Comparison of ENCODE assay signal across 18 cellular contexts in the genomic region with DNA sequence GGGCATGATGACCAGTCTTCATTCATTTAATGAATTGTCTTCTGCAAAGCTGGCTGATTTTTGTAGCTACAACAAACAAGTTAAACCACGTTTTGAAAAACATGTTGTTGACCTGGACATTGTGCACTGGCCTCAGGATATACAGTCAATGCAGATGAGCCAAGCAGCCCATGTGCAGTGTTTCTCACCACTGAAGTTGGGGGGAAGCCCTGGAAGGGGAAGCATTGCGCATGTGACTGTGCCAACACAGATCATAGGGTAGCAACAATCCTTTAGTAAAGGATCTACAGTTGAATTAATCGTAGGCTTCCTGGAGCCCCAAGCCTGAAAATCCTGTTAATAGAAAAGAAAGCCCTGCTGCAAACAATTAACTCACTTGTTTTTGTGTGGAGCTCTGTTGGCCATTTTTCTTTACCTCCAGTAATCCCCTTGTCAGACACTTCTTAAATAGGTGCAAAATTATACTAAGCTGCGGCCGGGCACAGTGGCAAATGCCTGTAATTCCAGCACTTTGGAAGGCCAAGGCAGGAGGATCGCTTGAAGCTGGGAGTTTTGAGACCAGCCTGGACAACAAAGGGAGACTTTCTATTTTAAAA.
A peak's percentile ranks its signal among the peaks of the same experiment; 100 is the strongest.
DNase-seq lines count a peak whose midpoint lies in the region; TF ChIP-seq lines count a peak whose summit lies in the region.
"Had no signal": no experiment of that assay in that cellular context is flagged by ENCODE, and none has a peak within 500 bp of the region (broad histone marks: within the 10 kb centered on the region; RNA-seq: fewer than 3 reads in every experiment).

No MANE protein-coding gene starts in this region.

- H3K27ac ChIP-seq in endodermal cell (ENCODE audit: low read depth, low read length) (peak overlapping the region; percentile 34), testis (no peak overlapping the region)
- H3K27ac ChIP-seq: pancreas, RWPE1 had no signal

- no peak overlapping the region for H3K9ac ChIP-seq in endodermal cell (ENCODE audit: extremely low read depth, low read length, poor library complexity, severe bottlenecking)

- 69 to 100% methylated on average over 1 to 6 of the region's 6 CpGs for WGBS in endodermal cell (ENCODE audit: insufficient coverage in 1 of 2, insufficient read length in 1 of 2), 2 experiments
- WGBS in testis, 2 donors = 72 to 78% methylated on average over 6 of the region's 6 CpGs

- no peak overlapping the region for H3K4me3 Mint-ChIP-seq in endodermal cell
- H3K4me3 Mint-ChIP-seq: activated B cell treated with CpG ODN at 0.5 μM for 24 hours; CD4-positive, CD25-positive, alpha-beta regulatory T cell; naive thymus-derived CD8-positive, alpha-beta T cell; T-helper 2 cell treated with Interferon-gamma antibody and Interleukin-4, amounts not matched to agents 5 μg/mL and 100 μg/mL, for 36 hours had no signal

- H3K36me3 Mint-ChIP-seq in endodermal cell (ENCODE audit: low read depth) = no peaks in the 10 kb centered on the region
- H3K36me3 Mint-ChIP-seq: CD4-positive, CD25-positive, alpha-beta regulatory T cell had no signal

- no peak for TF ChIP-seq POLR2A in testis (IDR thresholded peaks at IDR 0.05)

- intact Hi-C loops in testis (cut with DNase I; ENCODE audit: low total_unique reads) = no loop called here

- H3K27me3 ChIP-seq in HAP-1 (ENCODE audit: low read depth) = no peaks in the 10 kb centered on the region
- no peaks in the 10 kb centered on the region for H3K27me3 ChIP-seq in endodermal cell (ENCODE audit: control insufficient read depth, insufficient read depth, low read length, poor library complexity, severe bottlenecking)
- no peaks in the 10 kb centered on the region for H3K27me3 ChIP-seq in testis
- H3K27me3 ChIP-seq: pancreas had no signal

- H3K4me3 ChIP-seq in HAP-1 (no peak overlapping the region), endodermal cell (ENCODE audit: low read length) (no peak overlapping the region), testis (no peak overlapping the region)
- H3K4me3 ChIP-seq: pancreas had no signal

- DNase-seq in HAP-1 (ENCODE audit: low spot score in 2 of 2) = peak; percentile 59 to 81
- peak; percentile 90 for DNase-seq in NCI-H82 (lab: John Stamatoyannopoulos, UW)
- peak; percentile 73 for DNase-seq in endodermal cell
- peak; percentile 25 for DNase-seq in retina
- DNase-seq in NCI-H1105 treated with DMSO at 0.1 percent for 48 hours (lab: John Stamatoyannopoulos, UW) = no peak
- no peak for DNase-seq in central memory CD4-positive, alpha-beta T cell
- no peak for DNase-seq in testis
- DNase-seq: activated B cell treated with CpG ODN at 0.5 μM for 24 hours; activated CD4-positive, alpha-beta T cell treated with anti-CD3 and anti-CD28 coated beads, Interleukin-2, amount 50 U/mL, for 48 hours; activated effector memory CD4-positive, alpha-beta T cell treated with Interleukin-2 at 50 U/mL for 16 hours; CD4-positive, CD25-positive, alpha-beta regulatory T cell; DMS 273 treated with DMSO at 0.1 percent for 48 hours; naive thymus-derived CD8-positive, alpha-beta T cell; NCI-H1417 treated with DMSO at 0.1 percent for 48 hours; NCI-H510A treated with DMSO at 0.1 percent for 48 hours; pancreas had no signal

- no peaks in the 10 kb centered on the region for H3K9me3 Mint-ChIP-seq in endodermal cell
- H3K9me3 Mint-ChIP-seq: activated B cell treated with CpG ODN at 0.5 μM for 24 hours; CD4-positive, CD25-positive, alpha-beta regulatory T cell; T-helper 2 cell treated with Interferon-gamma antibody and Interleukin-4, amounts not matched to agents 5 μg/mL and 100 μg/mL, for 36 hours had no signal

- in situ Hi-C loops in HAP-1 (cut with MboI; ENCODE audit: low sequenced_read_pairs) = no loop called here

- TF ChIP-seq CTCF in endodermal cell (conservative IDR thresholded peaks at IDR 0.05) = no peak
- no peak for TF ChIP-seq CTCF in testis (IDR thresholded peaks at IDR 0.05)

- H3K36me3 ChIP-seq in HAP-1 (replicated peaks) (no peaks in the 10 kb centered on the region), endodermal cell (ENCODE audit: control insufficient read depth, insufficient read depth, low read length) (no peaks in the 10 kb centered on the region), testis (ENCODE audit: low read depth, missing control alignments) (no peaks in the 10 kb centered on the region)
- H3K36me3 ChIP-seq: pancreas had no signal

- peak overlapping the region; percentile 89 for H3K27ac Mint-ChIP-seq in endodermal cell
- H3K27ac Mint-ChIP-seq: activated B cell treated with CpG ODN at 0.5 μM for 24 hours; CD4-positive, CD25-positive, alpha-beta regulatory T cell; naive thymus-derived CD8-positive, alpha-beta T cell; T-helper 2 cell treated with Interferon-gamma antibody and Interleukin-4, amounts not matched to agents 5 μg/mL and 100 μg/mL, for 36 hours had no signal

- H3K9me3 ChIP-seq in HAP-1 (no peaks in the 10 kb centered on the region), endodermal cell (ENCODE audit: control insufficient read depth, low read length) (no peaks in the 10 kb centered on the region), testis (no peaks in the 10 kb centered on the region)
- H3K9me3 ChIP-seq: pancreas had no signal

- peaks cover 11% of the 10 kb centered on the region for H3K4me1 Mint-ChIP-seq in endodermal cell
- H3K4me1 Mint-ChIP-seq: CD4-positive, CD25-positive, alpha-beta regulatory T cell had no signal

- H3K4me1 ChIP-seq in HAP-1 = peaks cover 13% of the 10 kb centered on the region
- H3K4me1 ChIP-seq in endodermal cell (ENCODE audit: control insufficient read depth, insufficient read depth, low read length) = peaks cover 6% of the 10 kb centered on the region
- peaks cover 10% of the 10 kb centered on the region for H3K4me1 ChIP-seq in testis

- H3K27me3 Mint-ChIP-seq in endodermal cell (ENCODE audit: insufficient read depth) = no peaks in the 10 kb centered on the region
- H3K27me3 Mint-ChIP-seq: activated B cell treated with CpG ODN at 0.5 μM for 24 hours; CD4-positive, CD25-positive, alpha-beta regulatory T cell; naive thymus-derived CD8-positive, alpha-beta T cell had no signal

Comparison
In these comparisons a context has a peak if more than half of its experiments do, and no peak if none do; other contexts are left out.
1. DNase-seq: peak in HAP-1 (2 of 2), NCI-H82 (single experiment), endodermal cell (single experiment) and retina (single experiment); none in NCI-H1105 treated with DMSO at 0.1 percent for 48 hours (single experiment), central memory CD4-positive, alpha-beta T cell (single experiment) and testis (single experiment).